Comparison of ENCODE assay signal across 29 cellular contexts in genomic region chr7:7512861-7513597, GRCh38. TPM values are rescaled to one million over a fixed set of nuclear protein-coding genes. Genes with fewer than 3 reads are reported as not detected.
DNase-seq lines count a peak whose midpoint lies in the region; ATAC-seq, FAIRE-seq and TF ChIP-seq lines count a peak whose summit lies in the region.
"Had no signal": no experiment of that assay in that cellular context is flagged by ENCODE, and none has a peak within 500 bp of the region (broad histone marks: within the 10 kb centered on the region; RNA-seq: fewer than 3 reads in every experiment).

No MANE protein-coding gene starts in this region.

- TF ChIP-seq EP300 in HepG2 (IDR thresholded peaks at IDR 0.05; ENCODE audit: low read depth in 2 of 2, low read length in 2 of 2) = no peak
- no peak for TF ChIP-seq EP300 in HepG2 (CRISPR knock-in tag; IDR thresholded peaks at IDR 0.05; ENCODE audit: borderline replicate concordance)

- FAIRE-seq in colon (lab: Jason Lieb, UNC) (peak; percentile 91), HepG2 (lab: Jason Lieb, UNC) (no peak)
- FAIRE-seq: endothelial cell of umbilical vein, pancreas had no signal

- H3K27ac Mint-ChIP-seq in HFFc6 = no peak overlapping the region
- H3K27ac Mint-ChIP-seq: activated CD8-positive, alpha-beta T cell treated with anti-CD3 and anti-CD28 coated beads, Interleukin-2, amount 10 ng/mL, durations not matched to agents 7 days and 5 days; activated naive CD8-positive, alpha-beta T cell treated with anti-CD3 and anti-CD28 coated beads, Interleukin-2, amount 50 U/mL, for 24 hours; naive thymus-derived CD8-positive, alpha-beta T cell had no signal

- intact Hi-C loops in HepG2 (cut with micrococcal nuclease; ENCODE audit: unreplicated experiment) = no loop called here

- H3K9me3 ChIP-seq in muscle layer of duodenum (ENCODE audit: control insufficient read depth in 1 of 2, low read length in 2 of 2) (no peaks in the 10 kb centered on the region), HepG2 (ENCODE audit: low read length) (no peaks in the 10 kb centered on the region)
- no peaks in the 10 kb centered on the region for H3K9me3 ChIP-seq in effector memory CD4-positive, alpha-beta T cell (ENCODE audit: control insufficient read depth, low read length)
- H3K9me3 ChIP-seq: pancreas, right atrium auricular region, upper lobe of left lung had no signal

- H4K20me1 ChIP-seq in HepG2 (ENCODE audit: insufficient read depth, low read length) = no peaks in the 10 kb centered on the region
- H4K20me1 ChIP-seq: BLaER1 treated with 17β-estradiol and CSF1 and Interleukin-3, amounts not matched to agents 10 nM and 100 nM had no signal

- H3K4me1 ChIP-seq in muscle layer of duodenum (ENCODE audit: control insufficient read depth in 1 of 2, insufficient read depth in 2 of 2, low read length in 2 of 2) (no peaks in the 10 kb centered on the region), HepG2 (ENCODE audit: insufficient read depth, low read length) (peaks cover 34% of the 10 kb centered on the region)
- H3K4me1 ChIP-seq in effector memory CD4-positive, alpha-beta T cell (ENCODE audit: control insufficient read depth, insufficient read depth, low read length, poor library complexity, severe bottlenecking) = no peaks in the 10 kb centered on the region
- H3K4me1 ChIP-seq: BLaER1 treated with 17β-estradiol and CSF1 and Interleukin-3, amounts not matched to agents 10 nM and 100 nM; pancreas; right atrium auricular region; upper lobe of left lung had no signal

- H3K79me2 ChIP-seq in HepG2 (ENCODE audit: insufficient read depth, low read length) = no peaks in the 10 kb centered on the region

- TF ChIP-seq POLR2A in HepG2 (IDR thresholded peaks at IDR 0.05; ENCODE audit: insufficient read depth in 1 of 2, low read depth in 2 of 2, low read length in 2 of 2) = no peak

- TF ChIP-seq RAD21 in HepG2 (CRISPR knock-in tag; IDR thresholded peaks at IDR 0.05) = no peak

- no peak overlapping the region for H3K9ac ChIP-seq in HepG2 (ENCODE audit: insufficient read depth, low read depth, low read length)
- H3K9ac ChIP-seq: BLaER1 treated with 17β-estradiol and CSF1 and Interleukin-3, amounts not matched to agents 10 nM and 100 nM had no signal

- H2AFZ ChIP-seq in HepG2 (ENCODE audit: low read length) = no peak overlapping the region

- H3K4me1 Mint-ChIP-seq in HFFc6 (ENCODE audit: low read depth) = peaks cover 18% of the 10 kb centered on the region
- H3K4me1 Mint-ChIP-seq: activated naive CD8-positive, alpha-beta T cell treated with anti-CD3 and anti-CD28 coated beads, Interleukin-2, amount 50 U/mL, for 24 hours; naive thymus-derived CD8-positive, alpha-beta T cell had no signal

- no peak for TF ChIP-seq CTCF in HFFc6 (IDR thresholded peaks at IDR 0.05)
- no peak for TF ChIP-seq CTCF in HepG2 (CRISPR knock-in tag; IDR thresholded peaks at IDR 0.05)

- H3K4me3 Mint-ChIP-seq in HFFc6 = peak overlapping the region; percentile 9; the same call in 1 of the 2 replicates
- H3K4me3 Mint-ChIP-seq: activated CD8-positive, alpha-beta T cell treated with anti-CD3 and anti-CD28 coated beads, Interleukin-2, amount 10 ng/mL, durations not matched to agents 7 days and 5 days; activated naive CD8-positive, alpha-beta T cell treated with anti-CD3 and anti-CD28 coated beads, Interleukin-2, amount 50 U/mL, for 24 hours; naive thymus-derived CD8-positive, alpha-beta T cell had no signal

- H3K4me3 ChIP-seq in muscle layer of duodenum (ENCODE audit: low read depth in 1 of 2, low read length in 2 of 2) (no peak overlapping the region), HepG2 (replicated peaks in 1 of 3; ENCODE audit: insufficient read depth in 1 of 3, low read depth in 2 of 3, low read length in 3 of 3) (no peak overlapping the region)
- no peak overlapping the region for H3K4me3 ChIP-seq in effector memory CD4-positive, alpha-beta T cell (ENCODE audit: insufficient read depth, low read depth, low read length, poor library complexity, severe bottlenecking)
- H3K4me3 ChIP-seq: BLaER1 treated with 17β-estradiol and CSF1 and Interleukin-3, amounts not matched to agents 10 nM and 100 nM; pancreas; right atrium auricular region; SK-N-MC; upper lobe of left lung had no signal

- H3K27me3 ChIP-seq in muscle layer of duodenum (ENCODE audit: low read depth, low read length) (no peaks in the 10 kb centered on the region), HepG2 (ENCODE audit: control insufficient read depth in 1 of 2, insufficient read depth in 2 of 2, low read length in 2 of 2) (no peaks in the 10 kb centered on the region)
- H3K27me3 ChIP-seq in effector memory CD4-positive, alpha-beta T cell (replicated peaks; ENCODE audit: control insufficient read depth, insufficient read depth, low read length, poor library complexity, severe bottlenecking) = no peaks in the 10 kb centered on the region
- H3K27me3 ChIP-seq: BLaER1 treated with 17β-estradiol and CSF1 and Interleukin-3, amounts not matched to agents 10 nM and 100 nM; pancreas; right atrium auricular region; upper lobe of left lung had no signal

- H3K36me3 ChIP-seq in muscle layer of duodenum (ENCODE audit: control insufficient read depth in 1 of 2, insufficient read depth in 2 of 2, low read length in 2 of 2) (no peaks in the 10 kb centered on the region), HepG2 (replicated peaks in 1 of 2; ENCODE audit: control insufficient read depth in 1 of 2, insufficient read depth in 2 of 2, low read length in 2 of 2) (no peaks in the 10 kb centered on the region)
- no peaks in the 10 kb centered on the region for H3K36me3 ChIP-seq in effector memory CD4-positive, alpha-beta T cell (ENCODE audit: control insufficient read depth, insufficient read depth, low read length)
- H3K36me3 ChIP-seq: BLaER1 treated with 17β-estradiol and CSF1 and Interleukin-3, amounts not matched to agents 10 nM and 100 nM; pancreas; right atrium auricular region; upper lobe of left lung had no signal

- H3K9me3 Mint-ChIP-seq in HFFc6 = no peaks in the 10 kb centered on the region
- H3K9me3 Mint-ChIP-seq: activated naive CD8-positive, alpha-beta T cell treated with anti-CD3 and anti-CD28 coated beads, Interleukin-2, amount 50 U/mL, for 24 hours; naive thymus-derived CD8-positive, alpha-beta T cell had no signal

- H3K27ac ChIP-seq in muscle layer of duodenum (ENCODE audit: low read length) = peak overlapping the region; percentile 43
- H3K27ac ChIP-seq in effector memory CD4-positive, alpha-beta T cell (ENCODE audit: insufficient read depth, low read length, poor library complexity, severe bottlenecking) = no peak overlapping the region
- H3K27ac ChIP-seq in HepG2 (ENCODE audit: extremely low read length, insufficient read depth, low read length) = no peak overlapping the region
- H3K27ac ChIP-seq: BLaER1 treated with 17β-estradiol and CSF1 and Interleukin-3, amounts not matched to agents 10 nM and 100 nM; pancreas; right atrium auricular region; RWPE1; SK-N-MC; upper lobe of left lung had no signal

- H3K4me2 ChIP-seq in HepG2 (ENCODE audit: low read depth, low read length) = no peak overlapping the region
- H3K4me2 ChIP-seq: BLaER1 treated with 17β-estradiol and CSF1 and Interleukin-3, amounts not matched to agents 10 nM and 100 nM had no signal

- H3K36me3 Mint-ChIP-seq in HFFc6 (ENCODE audit: low read depth) = no peaks in the 10 kb centered on the region
- H3K36me3 Mint-ChIP-seq: naive thymus-derived CD8-positive, alpha-beta T cell had no signal

- CTCF ChIA-PET in HepG2 (lab: Yijun Ruan, JAX; ENCODE audit: low intra/inter-chr PET ratio, low total read pairs) = no interaction called here

- WGBS in HepG2 (ENCODE audit: low lambda C conversion rate) = 41% methylated on average over 4 of the region's 4 CpGs

- H3K27me3 Mint-ChIP-seq in HFFc6 (ENCODE audit: insufficient read depth) = no peaks in the 10 kb centered on the region; the same call in 1 of the 2 replicates
- H3K27me3 Mint-ChIP-seq: activated naive CD8-positive, alpha-beta T cell treated with anti-CD3 and anti-CD28 coated beads, Interleukin-2, amount 50 U/mL, for 24 hours had no signal

- POLR2A ChIA-PET in HepG2 (lab: Yijun Ruan, JAX) = no interaction called here

- no TSS peak for BruUV-seq in HepG2 (replicated peaks; lab: Mats Ljungman, UMichigan)

- ATAC-seq in HepG2 = no peak
- ATAC-seq: activated CD8-positive, alpha-beta T cell treated with anti-CD3 and anti-CD28 coated beads, Interleukin-2, amount 10 ng/mL, durations not matched to agents 7 days and 5 days; activated naive CD8-positive, alpha-beta T cell treated with anti-CD3 and anti-CD28 coated beads, Interleukin-2, amount 50 U/mL, for 24 hours; left ventricle myocardium superior; naive thymus-derived CD8-positive, alpha-beta T cell had no signal

- DNase-seq in COLO829 (ENCODE audit: low spot score) = peak; percentile 37
- DNase-seq in HFFc6 = no peak
- DNase-seq in effector memory CD4-positive, alpha-beta T cell = no peak
- no peak for DNase-seq in HepG2 (ENCODE audit: low spot score)
- no peak for DNase-seq in epidermal melanocyte (ENCODE audit: insufficient read length, low spot score)
- DNase-seq in activated naive CD4-positive, alpha-beta T cell treated with anti-CD3 and anti-CD28 coated beads, Interleukin-2, amount 50 U/mL, for 16 hours = no peak
- DNase-seq: activated CD8-positive, alpha-beta T cell treated with anti-CD3 and anti-CD28 coated beads, Interleukin-2, amount 10 ng/mL, durations not matched to agents 7 days and 5 days; activated gamma-delta T cell treated with Interleukin-2 at 50 U/mL for 16 hours; activated naive CD8-positive, alpha-beta T cell treated with anti-CD3 and anti-CD28 coated beads, Interleukin-2, amount 50 U/mL, for 24 hours; activated T-cell treated with anti-CD3 and anti-CD28 coated beads for 4 hours; central memory CD4-positive, alpha-beta T cell; COR-L47; DND-41; HCEC 1CT; Karpas-422; left ventricle myocardium superior; naive thymus-derived CD8-positive, alpha-beta T cell; NCI-H1694 treated with DMSO at 0.1 percent for 48 hours; pancreas; T-helper 2 cell; upper lobe of left lung had no signal

- in situ Hi-C loops in HepG2 (cut with HindIII; ENCODE audit: extremely low pct_ligation_motif_present, low pct_unique_long_range_greater_than_20kb) = no loop called here

RNA-seq across cellular contexts. Expression of gene COL28A1, which starts 22.6 kb away (rescaled TPM):
- under 1 TPM in 2 of 6 experiments, not detected in 4; 0.07 to 0.14 TPM for total RNA-seq in HFFc6 (2021; fragmentation: NEBNext Ultra II Directional; extraction: Animal tissue kit (Norgen Biotek cat#: 25700))
- 0.07 TPM in 1 of 2 replicates, not detected in the other for total RNA-seq in HepG2 (2016; rRNA removed; fragmentation: Illumina TruSeq; extraction: Trizol)
- not detected in 2 replicates for total RNA-seq in HepG2 (2016; cell fraction: cytosol; rRNA removed; fragmentation: Illumina TruSeq; extraction: Trizol; ENCODE audit: low read depth)
- 0.04 TPM in 1 of 2 replicates, not detected in the other for total RNA-seq in HepG2 (2016; cell fraction: insoluble cytoplasmic fraction; rRNA removed; fragmentation: Illumina TruSeq; extraction: Trizol)
- not detected in 2 replicates for total RNA-seq in HepG2 (2016; cell fraction: membrane; rRNA removed; fragmentation: Illumina TruSeq; extraction: Trizol)
- total RNA-seq in HepG2 (2016; cell fraction: nucleus; rRNA removed; fragmentation: Illumina TruSeq; extraction: Trizol) = 0.19 and 0.25 TPM in 2 replicates
- polyA plus RNA-seq in HepG2 (2011; rRNA removed) = 0.07 and 0.15 TPM in 2 replicates
- 0.03 TPM in 1 of 2 replicates, not detected in the other for polyA plus RNA-seq in HepG2 (2011; cell fraction: cytosol; rRNA removed)
- polyA plus RNA-seq in HepG2 (2011; cell fraction: nucleus; rRNA removed) = 0.61 and 0.79 TPM in 2 replicates
- polyA plus RNA-seq in HepG2 (2012) = 0.08 and 0.13 TPM in 2 replicates
- not detected in 2 replicates for polyA plus RNA-seq in HepG2 (2016; cell fraction: cytosol; fragmentation: Illumina TruSeq; extraction: Trizol; ENCODE audit: low read depth)
- not detected in 2 replicates for polyA plus RNA-seq in HepG2 (2016; cell fraction: insoluble cytoplasmic fraction; fragmentation: Illumina TruSeq; extraction: Trizol; ENCODE audit: low read depth)
- polyA plus RNA-seq in HepG2 (2016; cell fraction: membrane; fragmentation: Illumina TruSeq; extraction: Trizol; ENCODE audit: low read depth) = not detected in 2 replicates
- 0.11 and 0.25 TPM in 2 replicates for polyA plus RNA-seq in HepG2 (2016; cell fraction: nucleus; fragmentation: Illumina TruSeq; extraction: Trizol; ENCODE audit: insufficient read depth, low read depth)
- not detected in 2 replicates for polyA minus RNA-seq in HepG2 (2011; rRNA and poly(A)+ RNA removed; ENCODE audit: low replicate concordance)
- not detected in 2 replicates for polyA minus RNA-seq in HepG2 (2011; cell fraction: cytosol; rRNA and poly(A)+ RNA removed)
- polyA minus RNA-seq in HepG2 (2011; cell fraction: nucleus; rRNA and poly(A)+ RNA removed) = 0.37 and 0.39 TPM in 2 replicates
- total RNA-seq: activated CD8-positive, alpha-beta T cell treated with anti-CD3 and anti-CD28 coated beads, Interleukin-2, amount 10 ng/mL, durations not matched to agents 7 days and 5 days; dermis microvascular lymphatic vessel endothelial cell; endothelial cell of umbilical vein had no signal
- polyA plus RNA-seq: endothelial cell of umbilical vein; naive thymus-derived CD8-positive, alpha-beta T cell had no signal

RNA-seq across cellular contexts. Expression of gene MIOS, which starts 53.7 kb away (rescaled TPM):
- total RNA-seq in HFFc6 (2021; fragmentation: NEBNext Ultra II Directional; extraction: Animal tissue kit (Norgen Biotek cat#: 25700)) = 10 to 100 TPM; 30.2 to 39.0 (median 35.1) TPM
- total RNA-seq in HepG2 (2016; rRNA removed; fragmentation: Illumina TruSeq; extraction: Trizol) = 33.5 and 36.2 TPM in 2 replicates
- total RNA-seq in HepG2 (2016; cell fraction: cytosol; rRNA removed; fragmentation: Illumina TruSeq; extraction: Trizol; ENCODE audit: low read depth) = 11.4 and 12.2 TPM in 2 replicates
- 31.5 and 33.8 TPM in 2 replicates for total RNA-seq in HepG2 (2016; cell fraction: insoluble cytoplasmic fraction; rRNA removed; fragmentation: Illumina TruSeq; extraction: Trizol)
- total RNA-seq in HepG2 (2016; cell fraction: membrane; rRNA removed; fragmentation: Illumina TruSeq; extraction: Trizol) = 18.8 and 19.9 TPM in 2 replicates
- 39.3 and 42.7 TPM in 2 replicates for total RNA-seq in HepG2 (2016; cell fraction: nucleus; rRNA removed; fragmentation: Illumina TruSeq; extraction: Trizol)
- polyA plus RNA-seq in HepG2 (2011; rRNA removed) = 11.8 and 15.2 TPM in 2 replicates
- polyA plus RNA-seq in HepG2 (2011; cell fraction: cytosol; rRNA removed) = 5.7 and 8.9 TPM in 2 replicates
- polyA plus RNA-seq in HepG2 (2011; cell fraction: nucleus; rRNA removed) = 8.6 and 10.4 TPM in 2 replicates
- polyA plus RNA-seq in HepG2 (2012) = 9.7 and 10.5 TPM in 2 replicates
- polyA plus RNA-seq in HepG2 (2016; cell fraction: cytosol; fragmentation: Illumina TruSeq; extraction: Trizol; ENCODE audit: low read depth) = 6.4 and 7.1 TPM in 2 replicates
- 19.7 and 23.4 TPM in 2 replicates for polyA plus RNA-seq in HepG2 (2016; cell fraction: insoluble cytoplasmic fraction; fragmentation: Illumina TruSeq; extraction: Trizol; ENCODE audit: low read depth)
- polyA plus RNA-seq in HepG2 (2016; cell fraction: membrane; fragmentation: Illumina TruSeq; extraction: Trizol; ENCODE audit: low read depth) = 7.5 and 8.1 TPM in 2 replicates
- polyA plus RNA-seq in HepG2 (2016; cell fraction: nucleus; fragmentation: Illumina TruSeq; extraction: Trizol; ENCODE audit: insufficient read depth, low read depth) = 24.2 and 27.0 TPM in 2 replicates
- 8.8 and 16.3 TPM in 2 replicates for polyA minus RNA-seq in HepG2 (2011; rRNA and poly(A)+ RNA removed; ENCODE audit: low replicate concordance)
- polyA minus RNA-seq in HepG2 (2011; cell fraction: cytosol; rRNA and poly(A)+ RNA removed) = 9.5 and 13.8 TPM in 2 replicates
- polyA minus RNA-seq in HepG2 (2011; cell fraction: nucleus; rRNA and poly(A)+ RNA removed) = 78.3 and 78.4 TPM in 2 replicates
